17 cellular contexts compared by ENCODE assay signal in the genomic region with DNA sequence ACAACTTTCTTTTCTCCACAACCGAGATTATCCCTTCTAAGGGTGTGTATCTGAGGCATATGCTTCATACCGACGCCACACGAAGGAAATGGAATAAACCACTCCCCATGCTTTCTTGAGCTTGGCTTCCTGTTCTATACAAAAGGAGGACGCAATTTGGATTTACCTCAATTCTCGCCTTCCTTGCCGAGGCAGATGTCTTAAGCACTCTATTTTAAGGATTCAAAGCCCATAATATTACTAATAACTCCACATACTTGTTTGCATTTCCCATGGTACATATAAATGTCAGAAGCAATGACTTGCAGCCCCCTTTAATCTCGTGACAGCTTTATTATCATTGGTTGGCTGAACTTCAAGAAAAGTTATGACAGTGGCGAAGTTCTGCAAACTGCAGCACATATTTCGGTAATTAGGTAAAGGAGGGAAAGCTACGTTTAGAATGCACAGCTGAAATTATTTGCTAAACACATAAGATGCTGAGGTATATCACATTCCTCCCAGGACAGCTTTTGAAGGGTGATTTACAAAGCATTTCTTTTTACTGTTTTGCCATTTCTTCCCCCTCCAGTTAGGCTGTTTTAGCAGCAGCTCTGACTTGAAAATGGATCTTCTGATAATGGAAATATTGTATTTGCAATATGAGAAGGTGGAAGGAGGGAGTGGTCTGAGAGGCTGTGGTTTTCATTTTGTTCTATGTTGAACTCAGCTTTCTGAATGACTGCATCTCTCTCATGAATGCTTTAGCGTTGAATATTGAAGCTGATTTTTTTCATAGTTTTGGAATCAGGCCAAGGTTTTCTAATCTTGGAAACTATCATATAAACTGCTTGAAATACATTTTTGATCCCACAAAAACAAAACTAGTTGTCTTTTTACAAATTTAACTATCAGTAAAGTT.
DNase-seq lines count a peak whose midpoint lies in the region; ATAC-seq and TF ChIP-seq lines count a peak whose summit lies in the region.
"Had no signal": no experiment of that assay in that cellular context is flagged by ENCODE, and none has a peak within 500 bp of the region (broad histone marks: within the 10 kb centered on the region; RNA-seq: fewer than 3 reads in every experiment).

No MANE protein-coding gene starts in this region.

- no peak overlapping the region for H3K9ac ChIP-seq in BLaER1 treated with 17β-estradiol and CSF1 and Interleukin-3, amounts not matched to agents 10 nM and 100 nM
- H3K9ac ChIP-seq in Loucy (ENCODE audit: low read depth, low read length, poor library complexity, severe bottlenecking) = no peak overlapping the region
- H3K9ac ChIP-seq: KMS-11 had no signal

- peaks cover 0 to 11% (median 8%) of the 10 kb centered on the region in 10 experiments; a peak in 13 of 20 replicates for H3K4me1 ChIP-seq in BLaER1 treated with 17β-estradiol and CSF1 and Interleukin-3, amounts not matched to agents 10 nM and 100 nM
- H3K4me1 ChIP-seq in Loucy (ENCODE audit: insufficient read depth, low read length, poor library complexity, severe bottlenecking) = peaks cover 9% of the 10 kb centered on the region
- H3K4me1 ChIP-seq in ascending aorta = no peaks in the 10 kb centered on the region
- H3K4me1 ChIP-seq: SJSA1 had no signal

- H3K4me2 ChIP-seq in BLaER1 treated with 17β-estradiol and CSF1 and Interleukin-3, amounts not matched to agents 10 nM and 100 nM = peak overlapping the region in 10 of 11 experiments; percentile 8 to 52 (median 36); a peak in 16 of 22 replicates
- H3K4me2 ChIP-seq in Loucy (ENCODE audit: low read depth, low read length, poor library complexity, severe bottlenecking) = peak overlapping the region; percentile 4
- H3K4me2 ChIP-seq: KMS-11 had no signal

- no peaks in the 10 kb centered on the region for H4K20me1 ChIP-seq in BLaER1 treated with 17β-estradiol and CSF1 and Interleukin-3, amounts not matched to agents 10 nM and 100 nM
- no peaks in the 10 kb centered on the region for H4K20me1 ChIP-seq in Loucy (ENCODE audit: insufficient read depth, low read length, poor library complexity, severe bottlenecking)

- H3K4me3 Mint-ChIP-seq in immature natural killer cell = no peak overlapping the region
- H3K4me3 Mint-ChIP-seq: activated naive CD4-positive, alpha-beta T cell treated with anti-CD3 and anti-CD28 coated beads, Interleukin-2, amount 10 ng/mL, durations not matched to agents 7 days and 5 days had no signal

- H3K27ac ChIP-seq in BLaER1 treated with 17β-estradiol and CSF1 and Interleukin-3, amounts not matched to agents 10 nM and 100 nM = no peak overlapping the region
- no peak overlapping the region for H3K27ac ChIP-seq in ascending aorta
- H3K27ac ChIP-seq: KMS-11, prostate gland, SJSA1 had no signal

- no peaks in the 10 kb centered on the region for H3K27me3 ChIP-seq in BLaER1 treated with 17β-estradiol and CSF1 and Interleukin-3, amounts not matched to agents 10 nM and 100 nM
- H3K27me3 ChIP-seq in Loucy (ENCODE audit: insufficient read depth, low read length, poor library complexity, severe bottlenecking) = no peaks in the 10 kb centered on the region
- no peaks in the 10 kb centered on the region for H3K27me3 ChIP-seq in ascending aorta
- H3K27me3 ChIP-seq: SJSA1 had no signal

- no peaks in the 10 kb centered on the region for H3K27me3 Mint-ChIP-seq in immature natural killer cell (ENCODE audit: low read depth in 3 of 3)
- H3K27me3 Mint-ChIP-seq: activated naive CD4-positive, alpha-beta T cell treated with anti-CD3 and anti-CD28 coated beads, Interleukin-2, amount 10 ng/mL, durations not matched to agents 7 days and 5 days had no signal

- peak overlapping the region; percentile 51; the same call in 1 of the 2 replicates for H2AFZ ChIP-seq in Loucy (ENCODE audit: low read length)

- no peak for ATAC-seq in GM18868 (IDR thresholded peaks at IDR 0.05; ENCODE audit: unreplicated experiment)

- H3K36me3 ChIP-seq in BLaER1 treated with 17β-estradiol and CSF1 and Interleukin-3, amounts not matched to agents 10 nM and 100 nM = no peaks in the 10 kb centered on the region
- no peaks in the 10 kb centered on the region for H3K36me3 ChIP-seq in Loucy (ENCODE audit: insufficient read depth, low read length)
- no peaks in the 10 kb centered on the region for H3K36me3 ChIP-seq in ascending aorta
- H3K36me3 ChIP-seq: prostate gland, SJSA1 had no signal

- peak; percentile 7 for DNase-seq in amniotic epithelial cell (ENCODE audit: low read depth)
- DNase-seq in myocyte (ENCODE audit: low read depth) = peak; percentile 43
- DNase-seq in immature natural killer cell = no peak
- DNase-seq in HPDE6-E6E7 (ENCODE audit: extremely low spot score) = no peak
- DNase-seq in ascending aorta (ENCODE audit: low spot score in 2 of 2) = no peak
- DNase-seq: activated CD4-positive, CD25-positive, alpha-beta regulatory T cell; activated CD8-positive, alpha-beta memory T cell treated with anti-CD3 and anti-CD28 coated beads, Interleukin-2, amount 50 U/mL, for 4 hours; activated naive CD4-positive, alpha-beta T cell treated with anti-CD3 and anti-CD28 coated beads, Interleukin-2, amount 10 ng/mL, durations not matched to agents 7 days and 5 days; H7; islet precursor cell; NCI-H2029 had no signal

- no peaks in the 10 kb centered on the region for H3K79me2 ChIP-seq in Loucy (ENCODE audit: insufficient read depth, low read length)

- no peaks in the 10 kb centered on the region for H3K4me1 Mint-ChIP-seq in immature natural killer cell
- H3K4me1 Mint-ChIP-seq: activated naive CD4-positive, alpha-beta T cell treated with anti-CD3 and anti-CD28 coated beads, Interleukin-2, amount 10 ng/mL, durations not matched to agents 7 days and 5 days had no signal

- H3K27ac Mint-ChIP-seq in immature natural killer cell = no peak overlapping the region
- H3K27ac Mint-ChIP-seq: activated naive CD4-positive, alpha-beta T cell treated with anti-CD3 and anti-CD28 coated beads, Interleukin-2, amount 10 ng/mL, durations not matched to agents 7 days and 5 days had no signal

- TF ChIP-seq CTCF in Loucy (conservative IDR thresholded peaks at IDR 0.05; ENCODE audit: low read length) (no peak), ascending aorta (IDR thresholded peaks at IDR 0.05) (no peak)

- intact Hi-C loops in ascending aorta (cut with DNase I) = no loop called here

- H3K9me2 ChIP-seq in Loucy (replicated peaks; ENCODE audit: low read depth, low read length) = no peaks in the 10 kb centered on the region

- H3F3A ChIP-seq in Loucy (ENCODE audit: low read depth) = no peaks in the 10 kb centered on the region

- no peaks in the 10 kb centered on the region for H3K9me3 ChIP-seq in BLaER1 treated with 17β-estradiol and CSF1 and Interleukin-3, amounts not matched to agents 10 nM and 100 nM (replicated peaks in 1 of 11)
- H3K9me3 ChIP-seq in Loucy (ENCODE audit: insufficient read depth, low read depth, low read length) (no peaks in the 10 kb centered on the region), ascending aorta (no peaks in the 10 kb centered on the region)
- H3K9me3 ChIP-seq: prostate gland, SJSA1 had no signal

- H3K36me3 Mint-ChIP-seq in immature natural killer cell = no peaks in the 10 kb centered on the region
- H3K36me3 Mint-ChIP-seq: activated naive CD4-positive, alpha-beta T cell treated with anti-CD3 and anti-CD28 coated beads, Interleukin-2, amount 10 ng/mL, durations not matched to agents 7 days and 5 days had no signal

- H3K9me3 Mint-ChIP-seq in immature natural killer cell = peaks cover 5 to 25% (median 12%) of the 10 kb centered on the region in 6 donors
- H3K9me3 Mint-ChIP-seq: activated naive CD4-positive, alpha-beta T cell treated with anti-CD3 and anti-CD28 coated beads, Interleukin-2, amount 10 ng/mL, durations not matched to agents 7 days and 5 days had no signal

- no peak overlapping the region for H3K4me3 ChIP-seq in BLaER1 treated with 17β-estradiol and CSF1 and Interleukin-3, amounts not matched to agents 10 nM and 100 nM
- no peak overlapping the region for H3K4me3 ChIP-seq in Loucy (ENCODE audit: low read length, poor library complexity, severe bottlenecking)
- H3K4me3 ChIP-seq in ascending aorta = no peak overlapping the region
- H3K4me3 ChIP-seq: SJSA1 had no signal

Comparison
In these comparisons a context has a peak if more than half of its experiments do, and no peak if none do; other contexts are left out.
1. DNase-seq: peak in amniotic epithelial cell (single experiment) and myocyte (single experiment); none in immature natural killer cell (0 of 3), HPDE6-E6E7 (single experiment) and ascending aorta (0 of 2).